Comparison of ENCODE assay signal across 14 cellular contexts in the genomic region with DNA sequence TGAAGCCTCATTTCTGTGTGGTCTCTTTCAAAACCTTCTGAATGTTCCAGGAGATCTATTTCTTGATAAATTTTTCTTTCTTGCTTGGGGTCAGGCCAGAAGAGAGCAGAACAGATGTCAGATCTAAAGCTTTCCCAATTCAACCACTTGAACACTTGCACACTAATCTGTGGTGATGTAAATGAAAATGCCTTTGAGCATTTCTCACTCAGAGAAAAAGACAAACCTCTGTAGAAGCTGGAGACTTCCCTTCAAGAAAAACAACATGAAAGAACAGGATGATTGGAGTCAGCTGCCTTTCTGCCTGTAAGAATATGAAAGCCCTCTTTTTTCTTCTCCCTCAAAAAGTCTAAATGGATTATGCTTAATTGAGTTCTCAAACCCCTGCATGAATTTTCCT. TPM values are rescaled to one million over a fixed set of nuclear protein-coding genes. Genes with fewer than 3 reads are reported as not detected.
A peak's percentile ranks its signal among the peaks of the same experiment; 100 is the strongest.
DNase-seq lines count a peak whose midpoint lies in the region; ATAC-seq and TF ChIP-seq lines count a peak whose summit lies in the region.
"Had no signal": no experiment of that assay in that cellular context is flagged by ENCODE, and none has a peak within 500 bp of the region (broad histone marks: within the 10 kb centered on the region; RNA-seq: fewer than 3 reads in every experiment).

No MANE protein-coding gene starts in this region.

- H3K27ac ChIP-seq in ascending aorta = peak overlapping the region; percentile 75 to 95
- peak overlapping the region; percentile 91 for H3K27ac ChIP-seq in smooth muscle cell (ENCODE audit: low read depth)
- no peak overlapping the region for H3K27ac ChIP-seq in OCI-LY7 (ENCODE audit: low read depth, low read length, poor library complexity, severe bottlenecking)
- H3K27ac ChIP-seq: SJCRH30 had no signal

- H3K4me3 Mint-ChIP-seq in activated T-helper 17 cell treated with anti-CD3 and anti-CD28 coated beads, Interleukin-2, amount 50 U/mL, for 72 hours = no peak overlapping the region
- H3K4me3 Mint-ChIP-seq: activated naive CD8-positive, alpha-beta T cell treated with anti-CD3 and anti-CD28 coated beads, Interleukin-2, amount 10 ng/mL, durations not matched to agents 7 days and 5 days; IgD-negative memory B cell had no signal

- H3K9me3 Mint-ChIP-seq in activated T-helper 17 cell treated with anti-CD3 and anti-CD28 coated beads, Interleukin-2, amount 50 U/mL, for 72 hours = no peaks in the 10 kb centered on the region
- H3K9me3 Mint-ChIP-seq: activated naive CD8-positive, alpha-beta T cell treated with anti-CD3 and anti-CD28 coated beads, Interleukin-2, amount 10 ng/mL, durations not matched to agents 7 days and 5 days; IgD-negative memory B cell had no signal

- H3K4me2 ChIP-seq in smooth muscle cell = peak overlapping the region; percentile 61
- no peak overlapping the region for H3K4me2 ChIP-seq in OCI-LY7 (ENCODE audit: low read length)

- no peak overlapping the region for H2AFZ ChIP-seq in smooth muscle cell (ENCODE audit: low read depth)
- H2AFZ ChIP-seq in OCI-LY7 (ENCODE audit: low read length) = no peak overlapping the region

- H3K9me2 ChIP-seq in OCI-LY7 (ENCODE audit: insufficient read depth, low read length) = no peaks in the 10 kb centered on the region

- H3K36me3 ChIP-seq in ascending aorta = no peaks in the 10 kb centered on the region
- no peaks in the 10 kb centered on the region for H3K36me3 ChIP-seq in smooth muscle cell (ENCODE audit: low read depth)
- H3K36me3 ChIP-seq in OCI-LY7 (ENCODE audit: insufficient read depth, low read length) = no peaks in the 10 kb centered on the region
- H3K36me3 ChIP-seq: SJCRH30 had no signal

- H3K27me3 Mint-ChIP-seq in activated T-helper 17 cell treated with anti-CD3 and anti-CD28 coated beads, Interleukin-2, amount 50 U/mL, for 72 hours = peaks cover 10% of the 10 kb centered on the region

- POLR2A ChIA-PET in OCI-LY7 (lab: Charles Lee) = no interaction called here

- H3K79me2 ChIP-seq in smooth muscle cell (ENCODE audit: low read depth) (peaks cover 73% of the 10 kb centered on the region), OCI-LY7 (ENCODE audit: insufficient read depth, low read depth, low read length) (no peaks in the 10 kb centered on the region)

- no peak overlapping the region for H3K9ac ChIP-seq in smooth muscle cell (ENCODE audit: low read depth)

- H3K27me3 ChIP-seq in ascending aorta (no peaks in the 10 kb centered on the region), smooth muscle cell (ENCODE audit: low read depth) (no peaks in the 10 kb centered on the region)
- H3K27me3 ChIP-seq: SJCRH30 had no signal

- no TSS peak for BruUV-seq in OCI-LY7 (replicated peaks; lab: Mats Ljungman, UMichigan)

- intact Hi-C loops in ascending aorta (cut with DNase I) = no loop called here
- intact Hi-C loops in OCI-LY7 (cut with micrococcal nuclease; ENCODE audit: unreplicated experiment) = no loop called here

- H3K4me1 Mint-ChIP-seq in activated T-helper 17 cell treated with anti-CD3 and anti-CD28 coated beads, Interleukin-2, amount 50 U/mL, for 72 hours = no peaks in the 10 kb centered on the region
- H3K4me1 Mint-ChIP-seq: activated naive CD8-positive, alpha-beta T cell treated with anti-CD3 and anti-CD28 coated beads, Interleukin-2, amount 10 ng/mL, durations not matched to agents 7 days and 5 days; IgD-negative memory B cell had no signal

- no peaks in the 10 kb centered on the region for H4K20me1 ChIP-seq in smooth muscle cell (ENCODE audit: low read depth)
- H4K20me1 ChIP-seq in OCI-LY7 (ENCODE audit: insufficient read depth, low read length) = no peaks in the 10 kb centered on the region

- no peaks in the 10 kb centered on the region for H3K36me3 Mint-ChIP-seq in activated T-helper 17 cell treated with anti-CD3 and anti-CD28 coated beads, Interleukin-2, amount 50 U/mL, for 72 hours (ENCODE audit: low read depth)
- H3K36me3 Mint-ChIP-seq: activated naive CD8-positive, alpha-beta T cell treated with anti-CD3 and anti-CD28 coated beads, Interleukin-2, amount 10 ng/mL, durations not matched to agents 7 days and 5 days; IgD-negative memory B cell had no signal

- H3K9me3 ChIP-seq in ascending aorta (no peaks in the 10 kb centered on the region), smooth muscle cell (replicated peaks; ENCODE audit: low read depth) (no peaks in the 10 kb centered on the region), OCI-LY7 (ENCODE audit: low read length) (no peaks in the 10 kb centered on the region)
- H3K9me3 ChIP-seq: SJCRH30 had no signal

- H3K4me3 ChIP-seq in ascending aorta = peak overlapping the region in 1 of 2 donors; percentile 19
- no peak overlapping the region for H3K4me3 ChIP-seq in smooth muscle cell
- H3K4me3 ChIP-seq in OCI-LY7 (ENCODE audit: low read depth, low read length, poor library complexity, severe bottlenecking) = no peak overlapping the region
- H3K4me3 ChIP-seq: SJCRH30 had no signal

- no peak for TF ChIP-seq CTCF in ascending aorta (IDR thresholded peaks at IDR 0.05)
- no peak for TF ChIP-seq CTCF in smooth muscle cell (IDR thresholded peaks at IDR 0.05; ENCODE audit: borderline replicate concordance, insufficient read depth, poor library complexity, severe bottlenecking)
- TF ChIP-seq CTCF in OCI-LY7 (conservative IDR thresholded peaks at IDR 0.05; ENCODE audit: low read length) = no peak

- DNase-seq in GM04504 (ENCODE audit: low read depth) (peak; percentile 67), ascending aorta (ENCODE audit: low spot score in 2 of 2) (no peak), foreskin melanocyte (peak; percentile 89), smooth muscle cell (lab: John Stamatoyannopoulos, UW; ENCODE audit: unreplicated experiment) (no peak), OCI-LY7 (ENCODE audit: low spot score) (no peak), KG1 (lab: John Stamatoyannopoulos, UW) (no peak)
- DNase-seq: activated CD4-positive, alpha-beta T cell treated with anti-CD3 and anti-CD28 coated beads for 4 hours; activated naive CD8-positive, alpha-beta T cell treated with anti-CD3 and anti-CD28 coated beads, Interleukin-2, amount 10 ng/mL, durations not matched to agents 7 days and 5 days; NCI-H345 had no signal

- peaks cover 40% of the 10 kb centered on the region for H3F3A ChIP-seq in smooth muscle cell (ENCODE audit: low read depth)

- no peak overlapping the region for H3K27ac Mint-ChIP-seq in activated T-helper 17 cell treated with anti-CD3 and anti-CD28 coated beads, Interleukin-2, amount 50 U/mL, for 72 hours
- H3K27ac Mint-ChIP-seq: activated naive CD8-positive, alpha-beta T cell treated with anti-CD3 and anti-CD28 coated beads, Interleukin-2, amount 10 ng/mL, durations not matched to agents 7 days and 5 days; IgD-negative memory B cell had no signal

- H3K4me1 ChIP-seq in ascending aorta (peaks cover 19 to 76% of the 10 kb centered on the region in 2 donors), smooth muscle cell (ENCODE audit: low read depth) (peaks cover 62% of the 10 kb centered on the region), OCI-LY7 (ENCODE audit: insufficient read depth, low read length, poor library complexity, severe bottlenecking) (no peaks in the 10 kb centered on the region)

- no peak for ATAC-seq in activated T-helper 17 cell treated with anti-CD3 and anti-CD28 coated beads, Interleukin-2, amount 50 U/mL, for 72 hours (replicated peaks)
- ATAC-seq in GM21528 (IDR thresholded peaks at IDR 0.05; ENCODE audit: low FRiP score, unreplicated experiment) = no peak
- ATAC-seq: left lobe of liver had no signal

- CTCF ChIA-PET in OCI-LY7 (lab: Charles Lee; ENCODE audit: unreplicated experiment) = no interaction called here

RNA-seq across cellular contexts. Expression of gene IGFBP7, which starts 11.2 kb away (rescaled TPM):
- total RNA-seq in ascending aorta = 6,655 TPM
- total RNA-seq in smooth muscle cell = 998 and 1,065 TPM in 2 replicates
- 1,105 and 1,684 TPM in 2 replicates for polyA plus RNA-seq in smooth muscle cell
- not detected in 2 replicates for total RNA-seq in OCI-LY7 (2014; rRNA removed; shearing (Covaris generic))
- not detected in 2 replicates for total RNA-seq in OCI-LY7 (2022)
- total RNA-seq in activated T-helper 17 cell treated with anti-CD3 and anti-CD28 coated beads, Interleukin-2, amount 50 U/mL, for 72 hours = not detected
- polyA plus RNA-seq: IgD-negative memory B cell had no signal

Comparison
In these comparisons a context has a peak if more than half of its experiments do, and no peak if none do; other contexts are left out.
1. DNase-seq: peak in GM04504 (single experiment) and foreskin melanocyte (single experiment); none in ascending aorta (0 of 2), smooth muscle cell (single experiment), OCI-LY7 (single experiment) and KG1 (single experiment).
2. RNA of gene IGFBP7, which starts 11.2 kb away (total RNA-seq): 6,655 TPM in ascending aorta (single experiment) and 998 to 1,065 TPM in smooth muscle cell; not detected in OCI-LY7 and not detected in activated T-helper 17 cell treated with anti-CD3 and anti-CD28 coated beads, Interleukin-2, amount 50 U/mL, for 72 hours; every median in the first group is over 100 times any median in the second.